In the genomic region with DNA sequence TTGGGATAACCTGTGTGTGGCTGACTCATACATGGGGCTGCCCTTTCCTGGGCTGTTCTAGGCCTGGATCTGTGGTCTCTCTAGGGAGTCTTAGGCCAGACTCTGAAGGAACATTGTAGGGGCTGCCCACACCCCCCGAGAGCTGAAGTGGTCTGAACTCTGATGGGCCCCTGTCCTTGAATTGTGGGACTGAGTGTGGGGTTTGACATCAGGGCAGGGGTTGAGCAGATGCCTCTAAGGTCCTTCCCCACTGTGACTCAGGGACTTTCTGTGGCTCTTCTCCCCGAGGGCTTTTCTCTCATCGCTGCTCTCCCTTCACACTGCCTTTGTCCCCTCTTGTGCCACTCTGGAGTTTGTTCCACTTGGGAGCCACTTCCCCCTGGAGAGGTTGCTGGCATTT, we compare ENCODE assay signal across 15 cellular contexts.
DNase-seq lines count a peak whose midpoint lies in the region; ATAC-seq and TF ChIP-seq lines count a peak whose summit lies in the region.
"Had no signal": no experiment of that assay in that cellular context is flagged by ENCODE, and none has a peak within 500 bp of the region (broad histone marks: within the 10 kb centered on the region; RNA-seq: fewer than 3 reads in every experiment).

No MANE protein-coding gene starts in this region.

- DNase-seq in amniotic epithelial cell (ENCODE audit: low read depth) (peak; percentile 9), epithelial cell of esophagus (ENCODE audit: low read depth) (peak; percentile 31), sciatic nerve (ENCODE audit: low spot score) (peak; percentile 7), NCI-H345 (lab: John Stamatoyannopoulos, UW) (no peak), KBM-7 (no peak)
- DNase-seq: ACHN; BE2C; C1 segment of cervical spinal cord; Caco-2; CD4-positive, alpha-beta T cell; GOT3; H7; HFFc6 had no signal

- peaks cover 44% of the 10 kb centered on the region for H3K27me3 ChIP-seq in gastroesophageal sphincter
- H3K27me3 ChIP-seq: BE2C had no signal

- H3K36me3 ChIP-seq in gastroesophageal sphincter = no peaks in the 10 kb centered on the region
- H3K36me3 ChIP-seq: BE2C had no signal

- intact Hi-C loops in sciatic nerve (cut with DNase I) = no loop called here

- no peak for TF ChIP-seq CTCF in epithelial cell of esophagus (IDR thresholded peaks at IDR 0.05; ENCODE audit: insufficient read depth, low read depth, low read length, missing control alignments)
- no peak for TF ChIP-seq CTCF in gastroesophageal sphincter (IDR thresholded peaks at IDR 0.05)

- no peak overlapping the region for H3K4me3 ChIP-seq in epithelial cell of esophagus (ENCODE audit: low read length)
- H3K4me3 ChIP-seq in gastroesophageal sphincter = no peak overlapping the region

- H3K9me3 ChIP-seq in gastroesophageal sphincter = no peaks in the 10 kb centered on the region
- H3K9me3 ChIP-seq: BE2C, Caco-2 had no signal

- WGBS in gastroesophageal sphincter (ENCODE audit: low coverage in 1 of 2), 2 donors = 0 to 42% methylated on average over 1 to 2 of the region's 3 CpGs

- ATAC-seq in sciatic nerve = no peak
- no peak for ATAC-seq in gastroesophageal sphincter

- no peak for TF ChIP-seq POLR2A in gastroesophageal sphincter (IDR thresholded peaks at IDR 0.05)

- H3K27ac ChIP-seq in gastroesophageal sphincter = no peak overlapping the region
- H3K27ac ChIP-seq: HL-60 had no signal

- in situ Hi-C loops in KBM-7 (cut with MboI; ENCODE audit: low pct_unique_long_range_greater_than_20kb, low sequenced_read_pairs) = no loop called here

- TF ChIP-seq EP300 in gastroesophageal sphincter (IDR thresholded peaks at IDR 0.05) = no peak

- H3K4me1 ChIP-seq in gastroesophageal sphincter = no peaks in the 10 kb centered on the region
- H3K4me1 ChIP-seq: BE2C, Caco-2 had no signal

Comparison
In these comparisons a context has a peak if more than half of its experiments do, and no peak if none do; other contexts are left out.
1. DNase-seq: peak in amniotic epithelial cell (single experiment), epithelial cell of esophagus (single experiment) and sciatic nerve (single experiment); none in NCI-H345 (single experiment) and KBM-7 (single experiment).